ENCODE assay signal across 10 cellular contexts in genomic region chr19:47909350-47909749, GRCh38. TPM values are rescaled to one million over a fixed set of nuclear protein-coding genes. Genes with fewer than 3 reads are reported as not detected.
A peak's percentile ranks its signal among the peaks of the same experiment; 100 is the strongest.
DNase-seq lines count a peak whose midpoint lies in the region; ATAC-seq and TF ChIP-seq lines count a peak whose summit lies in the region.
"Not testable (repeated sequence)": the region's sequence is repeated elsewhere in the genome, so short reads cannot be mapped to it uniquely, and the experiment has no call there.
"Had no signal": no experiment of that assay in that cellular context is flagged by ENCODE, and none has a peak within 500 bp of the region (broad histone marks: within the 10 kb centered on the region; RNA-seq: fewer than 3 reads in every experiment).

No MANE protein-coding gene starts in this region.

- H3K4me1 Mint-ChIP-seq in HFFc6 (ENCODE audit: low read depth): not testable (repeated sequence)

- not testable (repeated sequence) for TF ChIP-seq EP300 in sigmoid colon (IDR thresholded peaks at IDR 0.05)

- DNase-seq in HFFc6 (peak; percentile 75), activated T-helper 1 cell treated with Interleukin-2 at 50 U/mL for 16 hours (ENCODE audit: low read depth) (peak; percentile 30), lower lobe of right lung (peak; percentile 70), sigmoid colon (peak; percentile 89), aorta (peak; percentile 81 to 88)
- peak; percentile 24 to 53 for DNase-seq in activated CD4-positive, alpha-beta T cell treated with anti-CD3 and anti-CD28 coated beads for 4 hours
- DNase-seq in coronary artery (ENCODE audit: low spot score): not testable (repeated sequence)
- DNase-seq in stimulated activated CD8-positive, alpha-beta memory T cell treated with anti-CD3 and anti-CD28 coated beads, Interleukin-15, amount 100 ng/mL, for 24 hours (ENCODE audit: low read depth): peak; percentile 27

- not testable (repeated sequence) for H3K4me1 ChIP-seq in lower lobe of right lung; sigmoid colon; aorta (ENCODE audit: control insufficient read depth in 1 of 2, insufficient read depth in 2 of 2, low read length in 2 of 2)

- WGBS in sigmoid colon, 2 donors: 0 to 1% methylated on average over 9 to 10 of the region's 14 CpGs
- 1 to 2% methylated on average over 5 to 10 of the region's 14 CpGs for WGBS in aorta, 2 donors

- not testable (repeated sequence) for H3K4me3 Mint-ChIP-seq in HFFc6

- not testable (repeated sequence) for H3K27me3 ChIP-seq in lower lobe of right lung (ENCODE audit: low read depth); sigmoid colon; aorta (ENCODE audit: control insufficient read depth in 1 of 2, insufficient read depth in 2 of 2, low read length in 1 of 2)

- not testable (repeated sequence) for TF ChIP-seq POLR2A in sigmoid colon (IDR thresholded peaks at IDR 0.05)

- not testable (repeated sequence) for H3K9me3 Mint-ChIP-seq in HFFc6

- not testable (repeated sequence) for H3K27ac ChIP-seq in coronary artery; lower lobe of right lung; sigmoid colon; aorta (ENCODE audit: low read depth in 1 of 2, low read length in 2 of 2)

- not testable (repeated sequence) for H3K4me3 ChIP-seq in coronary artery; lower lobe of right lung; sigmoid colon; aorta (ENCODE audit: low read length in 2 of 2)

- intact Hi-C loops in lower lobe of right lung (cut with DNase I); sigmoid colon (cut with DNase I); aorta (cut with DNase I): not testable (repeated sequence)

- ATAC-seq in lower lobe of right lung; aorta (ENCODE audit: low FRiP score): not testable (repeated sequence)

- H3K36me3 ChIP-seq in lower lobe of right lung; sigmoid colon; aorta (ENCODE audit: control insufficient read depth in 1 of 2, insufficient read depth in 2 of 2, low read length in 1 of 2): not testable (repeated sequence)

- H3K27ac Mint-ChIP-seq in HFFc6: not testable (repeated sequence)

- TF ChIP-seq CTCF in HFFc6 (IDR thresholded peaks at IDR 0.05) (peak; percentile 64), coronary artery (IDR thresholded peaks at IDR 0.05) (peak; percentile 54), lower lobe of right lung (IDR thresholded peaks at IDR 0.05) (peak; percentile 47), sigmoid colon (IDR thresholded peaks at IDR 0.05) (peak in 2 of 4 experiments; percentile 7 to 57)

- H3K9me3 ChIP-seq in lower lobe of right lung; sigmoid colon; aorta (ENCODE audit: control insufficient read depth, low read length): not testable (repeated sequence)

- not testable (repeated sequence) for H3K36me3 Mint-ChIP-seq in HFFc6 (ENCODE audit: low read depth)

- H3K27me3 Mint-ChIP-seq in HFFc6 (ENCODE audit: insufficient read depth): not testable (repeated sequence)

RNA-seq across cellular contexts. Expression of gene SULT2A1, which starts 23.2 kb away (rescaled TPM):
- not detected for total RNA-seq in HFFc6 (2021; fragmentation: NEBNext Ultra II Directional; extraction: Animal tissue kit (Norgen Biotek cat#: 25700))
- total RNA-seq in lower lobe of right lung (not detected), sigmoid colon (not detected), aorta (not detected)
- polyA plus RNA-seq in sigmoid colon (under 1 TPM in 2 of 3 donors, not detected in 1; 0.07 to 0.23 TPM), aorta (10 to 100 TPM in 1 of 2 donors, not detected in 1; 23.7 TPM)
- total RNA-seq: endothelial cell of umbilical vein, OCI-LY7 had no signal
- polyA plus RNA-seq: endothelial cell of umbilical vein had no signal

RNA-seq across cellular contexts. Expression of gene TPRX2, which starts 50.3 kb away (rescaled TPM):
- not detected for total RNA-seq in HFFc6 (2021; fragmentation: NEBNext Ultra II Directional; extraction: Animal tissue kit (Norgen Biotek cat#: 25700))
- total RNA-seq in lower lobe of right lung (not detected), sigmoid colon (not detected), aorta (not detected)
- polyA plus RNA-seq in sigmoid colon (not detected), aorta (not detected)
- total RNA-seq: endothelial cell of umbilical vein, OCI-LY7 had no signal
- polyA plus RNA-seq: endothelial cell of umbilical vein had no signal
